ENCODE assay signal across 1 cellular context in the genomic region with DNA sequence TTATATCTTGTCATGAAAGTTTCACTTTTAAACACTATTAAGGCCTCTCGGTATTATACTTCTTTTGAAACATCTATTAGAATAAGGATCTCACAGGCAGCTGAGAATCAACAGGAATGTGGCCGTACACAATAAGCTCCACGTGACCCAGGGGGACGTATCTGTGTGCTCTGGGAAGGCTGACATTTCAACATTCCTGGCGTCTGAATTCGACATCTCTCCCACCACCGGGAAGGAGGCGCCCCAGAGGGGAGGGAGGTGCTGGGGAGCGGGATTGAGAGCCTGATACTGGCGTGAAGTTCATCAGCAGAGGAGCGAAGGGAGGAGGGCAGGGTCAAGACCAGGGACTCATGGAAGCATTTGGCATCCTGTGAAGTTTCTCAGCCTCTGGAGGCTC.
TF ChIP-seq lines count a peak whose summit lies in the region.

No MANE protein-coding gene starts in this region.

TF ChIP-seq in GM23338, 12 proteins besides CTCF, POLR2A, EP300 and RAD21 (continued from another document):
- TF ChIP-seq, protein P1, sequence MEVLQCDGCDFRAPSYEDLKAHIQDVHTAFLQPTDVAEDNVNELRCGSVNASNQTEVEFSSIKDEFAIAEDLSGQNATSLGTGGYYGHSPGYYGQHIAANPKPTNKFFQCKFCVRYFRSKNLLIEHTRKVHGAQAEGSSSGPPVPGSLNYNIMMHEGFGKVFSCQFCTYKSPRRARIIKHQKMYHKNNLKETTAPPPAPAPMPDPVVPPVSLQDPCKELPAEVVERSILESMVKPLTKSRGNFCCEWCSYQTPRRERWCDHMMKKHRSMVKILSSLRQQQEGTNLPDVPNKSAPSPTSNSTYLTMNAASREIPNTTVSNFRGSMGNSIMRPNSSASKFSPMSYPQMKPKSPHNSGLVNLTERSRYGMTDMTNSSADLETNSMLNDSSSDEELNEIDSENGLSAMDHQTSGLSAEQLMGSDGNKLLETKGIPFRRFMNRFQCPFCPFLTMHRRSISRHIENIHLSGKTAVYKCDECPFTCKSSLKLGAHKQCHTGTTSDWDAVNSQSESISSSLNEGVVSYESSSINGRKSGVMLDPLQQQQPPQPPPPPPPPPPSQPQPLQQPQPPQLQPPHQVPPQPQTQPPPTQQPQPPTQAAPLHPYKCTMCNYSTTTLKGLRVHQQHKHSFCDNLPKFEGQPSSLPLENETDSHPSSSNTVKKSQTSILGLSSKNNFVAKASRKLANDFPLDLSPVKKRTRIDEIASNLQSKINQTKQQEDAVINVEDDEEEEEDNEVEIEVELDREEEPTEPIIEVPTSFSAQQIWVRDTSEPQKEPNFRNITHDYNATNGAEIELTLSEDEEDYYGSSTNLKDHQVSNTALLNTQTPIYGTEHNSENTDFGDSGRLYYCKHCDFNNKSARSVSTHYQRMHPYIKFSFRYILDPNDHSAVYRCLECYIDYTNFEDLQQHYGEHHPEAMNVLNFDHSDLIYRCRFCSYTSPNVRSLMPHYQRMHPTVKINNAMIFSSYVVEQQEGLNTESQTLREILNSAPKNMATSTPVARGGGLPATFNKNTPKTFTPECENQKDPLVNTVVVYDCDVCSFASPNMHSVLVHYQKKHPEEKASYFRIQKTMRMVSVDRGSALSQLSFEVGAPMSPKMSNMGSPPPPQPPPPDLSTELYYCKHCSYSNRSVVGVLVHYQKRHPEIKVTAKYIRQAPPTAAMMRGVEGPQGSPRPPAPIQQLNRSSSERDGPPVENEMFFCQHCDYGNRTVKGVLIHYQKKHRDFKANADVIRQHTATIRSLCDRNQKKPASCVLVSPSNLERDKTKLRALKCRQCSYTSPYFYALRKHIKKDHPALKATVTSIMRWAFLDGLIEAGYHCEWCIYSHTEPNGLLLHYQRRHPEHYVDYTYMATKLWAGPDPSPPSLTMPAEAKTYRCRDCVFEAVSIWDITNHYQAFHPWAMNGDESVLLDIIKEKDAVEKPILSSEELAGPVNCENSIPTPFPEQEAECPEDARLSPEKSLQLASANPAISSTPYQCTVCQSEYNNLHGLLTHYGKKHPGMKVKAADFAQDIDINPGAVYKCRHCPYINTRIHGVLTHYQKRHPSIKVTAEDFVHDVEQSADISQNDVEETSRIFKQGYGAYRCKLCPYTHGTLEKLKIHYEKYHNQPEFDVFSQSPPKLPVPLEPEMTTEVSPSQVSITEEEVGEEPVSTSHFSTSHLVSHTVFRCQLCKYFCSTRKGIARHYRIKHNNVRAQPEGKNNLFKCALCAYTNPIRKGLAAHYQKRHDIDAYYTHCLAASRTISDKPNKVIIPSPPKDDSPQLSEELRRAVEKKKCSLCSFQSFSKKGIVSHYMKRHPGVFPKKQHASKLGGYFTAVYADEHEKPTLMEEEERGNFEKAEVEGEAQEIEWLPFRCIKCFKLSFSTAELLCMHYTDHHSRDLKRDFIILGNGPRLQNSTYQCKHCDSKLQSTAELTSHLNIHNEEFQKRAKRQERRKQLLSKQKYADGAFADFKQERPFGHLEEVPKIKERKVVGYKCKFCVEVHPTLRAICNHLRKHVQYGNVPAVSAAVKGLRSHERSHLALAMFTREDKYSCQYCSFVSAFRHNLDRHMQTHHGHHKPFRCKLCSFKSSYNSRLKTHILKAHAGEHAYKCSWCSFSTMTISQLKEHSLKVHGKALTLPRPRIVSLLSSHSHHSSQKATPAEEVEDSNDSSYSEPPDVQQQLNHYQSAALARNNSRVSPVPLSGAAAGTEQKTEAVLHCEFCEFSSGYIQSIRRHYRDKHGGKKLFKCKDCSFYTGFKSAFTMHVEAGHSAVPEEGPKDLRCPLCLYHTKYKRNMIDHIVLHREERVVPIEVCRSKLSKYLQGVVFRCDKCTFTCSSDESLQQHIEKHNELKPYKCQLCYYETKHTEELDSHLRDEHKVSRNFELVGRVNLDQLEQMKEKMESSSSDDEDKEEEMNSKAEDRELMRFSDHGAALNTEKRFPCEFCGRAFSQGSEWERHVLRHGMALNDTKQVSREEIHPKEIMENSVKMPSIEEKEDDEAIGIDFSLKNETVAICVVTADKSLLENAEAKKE (CRISPR knock-in tag; IDR thresholded peaks at IDR 0.05), result no peak
